ENCODE assay signal across 8 cellular contexts in genomic region chr5:87074934-87075541, GRCh38.
DNase-seq lines count a peak whose midpoint lies in the region; ATAC-seq lines count a peak whose summit lies in the region.

No MANE protein-coding gene starts in this region.

- DNase-seq in HT1080 (ENCODE audit: low read depth) = peak; percentile 85
- DNase-seq in dermis microvascular lymphatic vessel endothelial cell (ENCODE audit: low read depth in 2 of 2) = peak; percentile 54 to 85
- no peak for DNase-seq in stimulated activated naive CD4-positive, alpha-beta T cell treated with Interleukin-2 at 50 U/mL for 16 hours (lab: John Stamatoyannopoulos, UW)
- no peak for DNase-seq in germinal center (ENCODE audit: low spot score)
- no peak for DNase-seq in SHP77 treated with DMSO at 0.1 percent for 48 hours (lab: John Stamatoyannopoulos, UW)
- DNase-seq in epidermal melanocyte (ENCODE audit: insufficient read length, low spot score) = no peak

- ATAC-seq in GM18511 (IDR thresholded peaks at IDR 0.05; ENCODE audit: unreplicated experiment) = peak; percentile 94
- ATAC-seq in GM21619 (IDR thresholded peaks at IDR 0.05; ENCODE audit: unreplicated experiment) = peak; percentile 98

Comparison
In these comparisons a context has a peak if more than half of its experiments do, and no peak if none do; other contexts are left out.
1. DNase-seq: peak in HT1080 (single experiment) and dermis microvascular lymphatic vessel endothelial cell (2 of 2); none in stimulated activated naive CD4-positive, alpha-beta T cell treated with Interleukin-2 at 50 U/mL for 16 hours (single experiment), germinal center (single experiment), SHP77 treated with DMSO at 0.1 percent for 48 hours (single experiment) and epidermal melanocyte (single experiment).